ENCODE assay signal across 8 cellular contexts in the genomic region with DNA sequence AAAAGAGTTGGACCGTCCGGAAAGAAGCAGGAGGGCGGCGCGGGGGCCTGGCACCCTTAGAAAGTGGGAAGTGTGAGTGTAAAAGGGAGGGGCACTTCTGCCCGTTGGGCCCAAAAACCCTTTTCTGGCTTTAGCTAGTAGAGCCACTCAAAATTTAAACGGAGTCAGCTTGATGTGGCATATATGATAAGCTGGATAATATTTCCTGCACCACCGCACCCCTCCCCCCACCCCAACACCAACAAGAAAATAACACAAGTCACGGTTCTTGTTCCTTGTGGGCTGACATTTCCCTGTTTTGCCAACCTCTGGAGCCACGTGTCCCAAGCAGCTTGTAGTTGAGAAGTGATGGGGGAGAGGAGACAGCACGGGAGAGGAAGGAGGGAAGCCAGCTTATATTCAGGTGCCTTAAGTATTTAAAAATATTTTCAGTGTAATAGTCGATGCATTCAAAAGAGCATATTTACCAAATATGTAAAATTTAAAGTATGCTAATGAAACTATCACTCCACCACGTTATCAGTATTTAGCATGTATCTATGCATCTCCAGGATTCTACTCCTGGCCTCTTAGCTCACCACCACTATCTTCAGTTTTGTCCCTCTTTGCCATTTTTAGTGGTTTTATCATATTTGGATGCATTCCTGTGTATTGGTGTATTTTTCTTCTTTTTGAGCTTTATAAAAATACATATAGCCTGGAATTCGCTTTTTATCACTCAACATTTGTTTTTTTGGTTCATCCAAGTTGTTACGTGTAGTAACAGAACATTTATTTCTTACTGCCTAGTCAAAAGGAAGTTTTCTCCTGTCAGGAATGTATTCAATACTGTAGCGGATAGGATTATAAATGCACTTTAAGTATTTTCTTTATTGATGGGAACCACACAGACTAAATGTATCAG. TPM values are rescaled to one million over a fixed set of nuclear protein-coding genes. Genes with fewer than 3 reads are reported as not detected.
A peak's percentile ranks its signal among the peaks of the same experiment; 100 is the strongest.
DNase-seq lines count a peak whose midpoint lies in the region; ATAC-seq and TF ChIP-seq lines count a peak whose summit lies in the region.

No MANE protein-coding gene starts in this region.

- H3K9me3 ChIP-seq in hepatocyte (ENCODE audit: low read depth): no peaks in the 10 kb centered on the region
- no peaks in the 10 kb centered on the region for H3K9me3 ChIP-seq in psoas muscle

- peak overlapping the region; percentile 51 for H2AFZ ChIP-seq in hepatocyte

- TF ChIP-seq CTCF in BJ (IDR thresholded peaks at IDR 0.05; ENCODE audit: insufficient read depth, low read depth, low read length): no peak
- no peak for TF ChIP-seq CTCF in hepatocyte (IDR thresholded peaks at IDR 0.05; ENCODE audit: poor library complexity)
- TF ChIP-seq CTCF in psoas muscle (IDR thresholded peaks at IDR 0.05): no peak

- ATAC-seq in GM18519 (IDR thresholded peaks at IDR 0.05; ENCODE audit: low FRiP score, unreplicated experiment) (peak; percentile 7), HG03108 (IDR thresholded peaks at IDR 0.05; ENCODE audit: unreplicated experiment) (peak; percentile 15), psoas muscle (peak; percentile 14 to 53 (median 38))

- WGBS in hepatocyte (ENCODE audit: low lambda C conversion rate, missing lambda C conversion rate): 16% methylated on average over 16 of the region's 16 CpGs
- WGBS in psoas muscle, 3 donors: 16 to 17% (median 16%) methylated on average over 16 of the region's 16 CpGs

- no peaks in the 10 kb centered on the region for H3K27me3 ChIP-seq in BJ (ENCODE audit: control insufficient read depth, insufficient read depth, low read length)
- no peaks in the 10 kb centered on the region for H3K27me3 ChIP-seq in hepatocyte
- no peaks in the 10 kb centered on the region for H3K27me3 ChIP-seq in psoas muscle (ENCODE audit: insufficient read depth in 3 of 3, low read length in 2 of 3)

- H3K4me3 ChIP-seq in BJ (ENCODE audit: low read depth, low read length) (peak overlapping the region; percentile 55), hepatocyte (peak overlapping the region; percentile 53), psoas muscle (peak overlapping the region; percentile 97)

- intact Hi-C loops in psoas muscle (cut with DNase I): loop anchor here (2.0 to 5.0 kb wide), 4 partner anchors 50 to 132 kb away; a partner anchor contains a TSS

- H3K27ac ChIP-seq in hepatocyte: peak overlapping the region; percentile 99
- H3K27ac ChIP-seq in psoas muscle: peak overlapping the region; percentile 100

- H3K4me2 ChIP-seq in hepatocyte: peak overlapping the region; percentile 77

- CTCF ChIA-PET in BJ (lab: Yijun Ruan, JAX): interaction anchor here (0.9 to 2.8 kb wide), 6 partner anchors 49 to 301 kb away, joined by 3 to 17 read pairs (median 4); a partner anchor contains a TSS

- H3K36me3 ChIP-seq in BJ (ENCODE audit: control insufficient read depth, insufficient read depth, low read length) (no peaks in the 10 kb centered on the region), hepatocyte (replicated peaks; ENCODE audit: insufficient read depth, low read depth) (no peaks in the 10 kb centered on the region), psoas muscle (ENCODE audit: insufficient read depth in 1 of 2, low read depth in 1 of 2) (peaks cover 0 to 7% of the 10 kb centered on the region in 2 donors)

- H3K9me2 ChIP-seq in hepatocyte (replicated peaks; ENCODE audit: insufficient read depth): no peaks in the 10 kb centered on the region

- no peaks in the 10 kb centered on the region for H4K20me1 ChIP-seq in hepatocyte (ENCODE audit: insufficient read depth, poor library complexity, severe bottlenecking)

- POLR2A ChIA-PET in BJ (lab: Charles Lee): interaction anchor here (0.6 to 0.7 kb wide), 6 partner anchors 11 to 1586 kb away, joined by 3 read pairs; no protein-coding TSS in a partner anchor

- H3K79me2 ChIP-seq in hepatocyte: peaks cover 29% of the 10 kb centered on the region

- peak; percentile 11 for DNase-seq in BJ (ENCODE audit: low read depth)
- DNase-seq in NCI-H69 (lab: John Stamatoyannopoulos, UW): peak; percentile 82
- DNase-seq in amniotic epithelial cell (ENCODE audit: low read depth): peak; percentile 81
- peak; percentile 59 for DNase-seq in hepatocyte (ENCODE audit: low spot score)
- peak in 1 of 2 donors; percentile 66 for DNase-seq in psoas muscle
- no peak for DNase-seq in GM19240 (ENCODE audit: insufficient read length, low spot score)

- H3K4me1 ChIP-seq in hepatocyte (ENCODE audit: insufficient read depth): peaks cover 7% of the 10 kb centered on the region
- H3K4me1 ChIP-seq in psoas muscle: peaks cover 20% of the 10 kb centered on the region

RNA-seq across cellular contexts. Expression of a gene that starts 0.8 kb away (rescaled TPM):
- polyA plus RNA-seq in BJ (2011; rRNA removed) (14.0 and 14.9 TPM in 2 replicates), hepatocyte (10.5 and 13.6 TPM in 2 replicates), psoas muscle (10 to 100 TPM; 16.9 to 40.1 (median 30.1) TPM)
- polyA minus RNA-seq in BJ (2011; rRNA and poly(A)+ RNA removed): 3.7 and 7.7 TPM in 2 replicates
- total RNA-seq in hepatocyte (19.9 TPM in 2 replicates), psoas muscle (10 to 100 TPM; 18.1 to 33.7 (median 29.9) TPM)

RNA-seq across cellular contexts. Expression of a gene that starts 49.9 kb away (rescaled TPM):
- polyA plus RNA-seq in BJ (2011; rRNA removed) (2.1 and 4.1 TPM in 2 replicates), hepatocyte (0.54 and 0.68 TPM in 2 replicates), psoas muscle (under 1 TPM; 0.01 to 0.06 (median 0.04) TPM)
- 1.6 and 2.0 TPM in 2 replicates for polyA minus RNA-seq in BJ (2011; rRNA and poly(A)+ RNA removed)
- total RNA-seq in hepatocyte (1.4 and 2.2 TPM in 2 replicates), psoas muscle (under 1 TPM; 0.04 to 0.11 (median 0.08) TPM)
